ENCODE assay signal across 8 cellular contexts in the genomic region with DNA sequence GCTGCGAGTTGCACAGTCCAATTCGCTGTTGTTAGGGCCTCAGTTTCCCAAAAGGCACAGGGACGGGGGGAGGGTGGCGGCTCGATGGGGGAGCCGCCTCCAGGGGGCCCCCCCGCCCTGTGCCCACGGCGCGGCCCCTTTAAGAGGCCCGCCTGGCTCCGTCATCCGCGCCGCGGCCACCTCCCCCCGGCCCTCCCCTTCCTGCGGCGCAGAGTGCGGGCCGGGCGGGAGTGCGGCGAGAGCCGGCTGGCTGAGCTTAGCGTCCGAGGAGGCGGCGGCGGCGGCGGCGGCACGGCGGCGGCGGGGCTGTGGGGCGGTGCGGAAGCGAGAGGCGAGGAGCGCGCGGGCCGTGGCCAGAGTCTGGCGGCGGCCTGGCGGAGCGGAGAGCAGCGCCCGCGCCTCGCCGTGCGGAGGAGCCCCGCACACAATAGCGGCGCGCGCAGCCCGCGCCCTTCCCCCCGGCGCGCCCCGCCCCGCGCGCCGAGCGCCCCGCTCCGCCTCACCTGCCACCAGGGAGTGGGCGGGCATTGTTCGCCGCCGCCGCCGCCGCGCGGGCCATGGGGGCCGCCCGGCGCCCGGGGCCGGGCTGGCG. TPM values are rescaled to one million over a fixed set of nuclear protein-coding genes. Genes with fewer than 3 reads are reported as not detected.
DNase-seq lines count a peak whose midpoint lies in the region; ATAC-seq, FAIRE-seq and TF ChIP-seq lines count a peak whose summit lies in the region.

TSS of gene BCR (plus strand) at position 209 of the 592 bp plus-strand sequence. CDS start 452 bp downstream, outside the sequence.

- no peak for TF ChIP-seq CTCF in D721Med (IDR thresholded peaks at IDR 0.05; ENCODE audit: insufficient read depth, missing control alignments)
- no peak for TF ChIP-seq CTCF in nephron progenitor cell (IDR thresholded peaks at IDR 0.05)
- TF ChIP-seq CTCF in thyroid gland (IDR thresholded peaks at IDR 0.05): peak in 1 of 6 experiments; percentile 13

- H3K4me3 Mint-ChIP-seq in activated naive CD4-positive, alpha-beta T cell treated with anti-CD3 and anti-CD28 coated beads, Interleukin-2, amount 50 U/mL, for 24 hours: peak within 1 kb of the TSS; percentile 96
- peak within 1 kb of the TSS; percentile 87 for H3K4me3 Mint-ChIP-seq in nephron progenitor cell

- DNase-seq in D721Med (ENCODE audit: insufficient read length, low spot score) (peak; percentile 90), SJCRH30 (peak; percentile 65 to 75), frontal cortex (ENCODE audit: low spot score in 2 of 2) (peak; percentile 93 to 94), nephron progenitor cell (peak; percentile 76), thyroid gland (peak; percentile 77 to 78)

- H3K27ac Mint-ChIP-seq in activated naive CD4-positive, alpha-beta T cell treated with anti-CD3 and anti-CD28 coated beads, Interleukin-2, amount 50 U/mL, for 24 hours: peak within 1 kb of the TSS; percentile 79
- peak within 1 kb of the TSS; percentile 61 for H3K27ac Mint-ChIP-seq in nephron progenitor cell

- peak within 1 kb of the TSS; percentile 61 for H3K4me3 ChIP-seq in SJCRH30
- H3K4me3 ChIP-seq in thyroid gland (replicated peaks in 1 of 3): peak within 1 kb of the TSS in 2 of 3 donors; percentile 30 to 69

- H3K9me3 ChIP-seq in SJCRH30 (replicated peaks): peaks cover 10% of the 10 kb centered on the region; the same call in 1 of the 2 replicates
- H3K9me3 ChIP-seq in thyroid gland: no peaks in the 10 kb centered on the region

- peaks cover 4% of the 10 kb centered on the region for H3K36me3 Mint-ChIP-seq in activated naive CD4-positive, alpha-beta T cell treated with anti-CD3 and anti-CD28 coated beads, Interleukin-2, amount 50 U/mL, for 24 hours
- H3K36me3 Mint-ChIP-seq in nephron progenitor cell (ENCODE audit: low read depth): peaks cover 23% of the 10 kb centered on the region

- H3K27me3 Mint-ChIP-seq in activated naive CD4-positive, alpha-beta T cell treated with anti-CD3 and anti-CD28 coated beads, Interleukin-2, amount 50 U/mL, for 24 hours: no peaks in the 10 kb centered on the region
- H3K27me3 Mint-ChIP-seq in nephron progenitor cell (ENCODE audit: low read depth, poor library complexity): peaks cover 17% of the 10 kb centered on the region

- H3K4me1 Mint-ChIP-seq in activated naive CD4-positive, alpha-beta T cell treated with anti-CD3 and anti-CD28 coated beads, Interleukin-2, amount 50 U/mL, for 24 hours: peaks cover 64% of the 10 kb centered on the region
- H3K4me1 Mint-ChIP-seq in nephron progenitor cell: peaks cover 51% of the 10 kb centered on the region

- peaks cover 46% of the 10 kb centered on the region for H3K4me1 ChIP-seq in SJCRH30
- peaks cover 47 to 50% of the 10 kb centered on the region in 2 donors for H3K4me1 ChIP-seq in thyroid gland

- H3K36me3 ChIP-seq in SJCRH30 (peaks cover 7% of the 10 kb centered on the region; the same call in 1 of the 2 replicates), thyroid gland (no peaks in the 10 kb centered on the region)

- WGBS in thyroid gland, 2 donors: no CpG with 5 or more reads among the region's 88 CpGs

- H3K9me3 Mint-ChIP-seq in activated naive CD4-positive, alpha-beta T cell treated with anti-CD3 and anti-CD28 coated beads, Interleukin-2, amount 50 U/mL, for 24 hours: no peaks in the 10 kb centered on the region
- H3K9me3 Mint-ChIP-seq in nephron progenitor cell: peaks cover 20% of the 10 kb centered on the region

- peak; percentile 68 to 69 for TF ChIP-seq POLR2A in thyroid gland (IDR thresholded peaks at IDR 0.05)

- intact Hi-C loops in thyroid gland (cut with DNase I): loop anchor here (5.0 kb wide), 1 partner anchor 37 kb away; no protein-coding TSS in a partner anchor

- FAIRE-seq in D721Med (lab: Jason Lieb, UNC): no peak
- no peak for FAIRE-seq in frontal cortex (lab: Jason Lieb, UNC)

- H3K27me3 ChIP-seq in SJCRH30 (no peaks in the 10 kb centered on the region), thyroid gland (no peaks in the 10 kb centered on the region)

- H3K27ac ChIP-seq in SJCRH30 (peak within 1 kb of the TSS; percentile 15), thyroid gland (peak within 1 kb of the TSS; percentile 53 to 74 (median 63))

- ATAC-seq in HG03025 (IDR thresholded peaks at IDR 0.05; ENCODE audit: low FRiP score, unreplicated experiment) (peak; percentile 47), GM18519 (IDR thresholded peaks at IDR 0.05; ENCODE audit: low FRiP score, unreplicated experiment) (no peak)

RNA-seq across cellular contexts. Expression of gene BCR, which starts in this region (rescaled TPM):
- 24.9 and 27.2 TPM in 2 replicates for total RNA-seq in SJCRH30 (2014; rRNA removed; shearing (Covaris generic))
- total RNA-seq in frontal cortex (46.1 TPM), thyroid gland (100 to 1,000 TPM in 1 of 4 donors, 10 to 100 TPM in 3; 80.1 to 127 (median 87.7) TPM)
